In genomic region chr2:173354073-173354600, GRCh38 we compare ENCODE assay signal across 8 cellular contexts. TPM values are rescaled to one million over a fixed set of nuclear protein-coding genes. Genes with fewer than 3 reads are reported as not detected.
A peak's percentile ranks its signal among the peaks of the same experiment; 100 is the strongest.
DNase-seq lines count a peak whose midpoint lies in the region; ATAC-seq lines count a peak whose summit lies in the region.

No MANE protein-coding gene starts in this region.

- peaks cover 28% of the 10 kb centered on the region for H3K36me3 Mint-ChIP-seq in activated CD8-positive, alpha-beta T cell treated with anti-CD3 and anti-CD28 coated beads, Interleukin-2, amount 10 ng/mL, durations not matched to agents 7 days and 5 days (ENCODE audit: low read depth)
- H3K36me3 Mint-ChIP-seq in immature natural killer cell = no peaks in the 10 kb centered on the region

- CTCF ChIA-PET in activated CD8-positive, alpha-beta T cell treated with anti-CD3 and anti-CD28 coated beads, Interleukin-2, amount 10 ng/mL, durations not matched to agents 7 days and 5 days (lab: Charles Lee) = no interaction called here

- H3K36me3 ChIP-seq in subcutaneous abdominal adipose tissue (ENCODE audit: control insufficient read depth in 5 of 5, insufficient read depth in 5 of 5, low read length in 5 of 5) = no peaks in the 10 kb centered on the region

- H3K27me3 Mint-ChIP-seq in activated CD8-positive, alpha-beta T cell treated with anti-CD3 and anti-CD28 coated beads, Interleukin-2, amount 10 ng/mL, durations not matched to agents 7 days and 5 days (ENCODE audit: low read depth) = peaks cover 21% of the 10 kb centered on the region
- peaks cover 6 to 28% (median 7%) of the 10 kb centered on the region in 3 donors for H3K27me3 Mint-ChIP-seq in immature natural killer cell (ENCODE audit: low read depth in 3 of 3)

- H3K27me3 ChIP-seq in subcutaneous abdominal adipose tissue (ENCODE audit: control insufficient read depth in 5 of 5, insufficient read depth in 4 of 5, low read length in 5 of 5) = peaks cover 13 to 42% (median 24%) of the 10 kb centered on the region in 5 donors

- peak; percentile 42 for ATAC-seq in GM21526 (IDR thresholded peaks at IDR 0.05; ENCODE audit: low FRiP score, unreplicated experiment)
- ATAC-seq in activated CD8-positive, alpha-beta T cell treated with anti-CD3 and anti-CD28 coated beads, Interleukin-2, amount 10 ng/mL, durations not matched to agents 7 days and 5 days = peak; percentile 71

- peaks cover 0 to 22% (median 20%) of the 10 kb centered on the region in 5 donors for H3K4me1 ChIP-seq in subcutaneous abdominal adipose tissue (ENCODE audit: control insufficient read depth in 5 of 5, insufficient read depth in 5 of 5, low read length in 5 of 5)

- peak overlapping the region in 3 of 5 donors; percentile 7 to 53 (median 46) for H3K9ac ChIP-seq in subcutaneous abdominal adipose tissue (ENCODE audit: low read length in 5 of 5)

- DNase-seq in NCI-H1105 treated with DMSO at 0.1 percent for 48 hours (lab: John Stamatoyannopoulos, UW) = peak; percentile 70
- DNase-seq in NCI-H1105 (lab: John Stamatoyannopoulos, UW) = no peak
- peak; percentile 54 for DNase-seq in HuH-7.5 (ENCODE audit: low spot score)
- peak; percentile 83 for DNase-seq in activated CD8-positive, alpha-beta T cell treated with anti-CD3 and anti-CD28 coated beads, Interleukin-2, amount 10 ng/mL, durations not matched to agents 7 days and 5 days
- peak in 1 of 3 donors; percentile 15 for DNase-seq in immature natural killer cell
- DNase-seq in NCI-H446 treated with DMSO at 0.1 percent for 48 hours (lab: John Stamatoyannopoulos, UW) = no peak

- POLR2A ChIA-PET in activated CD8-positive, alpha-beta T cell treated with anti-CD3 and anti-CD28 coated beads, Interleukin-2, amount 10 ng/mL, durations not matched to agents 7 days and 5 days (lab: Charles Lee) = interaction anchor here (0.6 to 1.0 kb wide), 5 partner anchors 8 to 125 kb away, joined by 3 to 4 read pairs (median 3); no protein-coding TSS in a partner anchor

- H3K4me1 Mint-ChIP-seq in activated CD8-positive, alpha-beta T cell treated with anti-CD3 and anti-CD28 coated beads, Interleukin-2, amount 10 ng/mL, durations not matched to agents 7 days and 5 days (ENCODE audit: low read depth) = peaks cover 45% of the 10 kb centered on the region
- H3K4me1 Mint-ChIP-seq in immature natural killer cell = peaks cover 13 to 18% of the 10 kb centered on the region in 2 donors

- H3K4me3 Mint-ChIP-seq in activated CD8-positive, alpha-beta T cell treated with anti-CD3 and anti-CD28 coated beads, Interleukin-2, amount 10 ng/mL, durations not matched to agents 7 days and 5 days = peak overlapping the region; percentile 88
- H3K4me3 Mint-ChIP-seq in immature natural killer cell = peak overlapping the region; percentile 84 to 92 (median 87)

- peak overlapping the region; percentile 97 for H3K27ac Mint-ChIP-seq in activated CD8-positive, alpha-beta T cell treated with anti-CD3 and anti-CD28 coated beads, Interleukin-2, amount 10 ng/mL, durations not matched to agents 7 days and 5 days
- H3K27ac Mint-ChIP-seq in immature natural killer cell = no peak overlapping the region

- no peaks in the 10 kb centered on the region for H3K9me3 Mint-ChIP-seq in activated CD8-positive, alpha-beta T cell treated with anti-CD3 and anti-CD28 coated beads, Interleukin-2, amount 10 ng/mL, durations not matched to agents 7 days and 5 days (ENCODE audit: insufficient read depth)
- H3K9me3 Mint-ChIP-seq in immature natural killer cell = peaks cover 0 to 2% (median 0%) of the 10 kb centered on the region in 6 donors

- H3K4me3 ChIP-seq in subcutaneous abdominal adipose tissue (ENCODE audit: low read depth in 1 of 5, low read length in 5 of 5) = peak overlapping the region; percentile 69 to 77 (median 71)

- H3K9me3 ChIP-seq in subcutaneous abdominal adipose tissue (ENCODE audit: control insufficient read depth in 5 of 5, low read length in 5 of 5) = no peaks in the 10 kb centered on the region

- H3K27ac ChIP-seq in subcutaneous abdominal adipose tissue (ENCODE audit: low read depth, low read length) = no peak overlapping the region

RNA-seq across cellular contexts. Expression of gene CDCA7, which starts 0.5 kb away (rescaled TPM):
- 100 to 1,000 TPM; 115 to 119 TPM for total RNA-seq in activated CD8-positive, alpha-beta T cell treated with anti-CD3 and anti-CD28 coated beads, Interleukin-2, amount 10 ng/mL, durations not matched to agents 7 days and 5 days
- polyA plus RNA-seq in immature natural killer cell = 1 to 10 TPM in 2 of 3 donors, not detected in 1; 1.6 to 5.3 TPM

Comparison
In these comparisons a context has a peak if more than half of its experiments do, and no peak if none do; other contexts are left out.
1. DNase-seq: peak in NCI-H1105 treated with DMSO at 0.1 percent for 48 hours (single experiment), HuH-7.5 (single experiment) and activated CD8-positive, alpha-beta T cell treated with anti-CD3 and anti-CD28 coated beads, Interleukin-2, amount 10 ng/mL, durations not matched to agents 7 days and 5 days (single experiment); none in NCI-H1105 (single experiment) and NCI-H446 treated with DMSO at 0.1 percent for 48 hours (single experiment).